1 cellular context compared by ENCODE assay signal in genomic region chr6:42879372-42880239, GRCh38.
TF ChIP-seq lines count a peak whose summit lies in the region.

TSS of gene RPL7L1 (plus strand) at chr6:42879616. CDS start at chr6:42879911, 295 bp downstream.

TF ChIP-seq in HepG2, 621 proteins besides CTCF, POLR2A, EP300 and RAD21 (continued from another document and continues in another):
- TF ChIP-seq ZNF318 (CRISPR knock-in tag; IDR thresholded peaks at IDR 0.05): no peak
- no peak for TF ChIP-seq TRIM24 (CRISPR knock-in tag; IDR thresholded peaks at IDR 0.05)
- peak; percentile 45; the same call in 1 of the 2 replicates for TF ChIP-seq ZNF724P (CRISPR knock-in tag; IDR thresholded peaks at IDR 0.05; ENCODE audit: borderline replicate concordance)
- peak; percentile 69; the same call in 1 of the 2 replicates for TF ChIP-seq GTF2F1 (IDR thresholded peaks at IDR 0.05; ENCODE audit: low read length)
- no peak for TF ChIP-seq CEBPB (IDR thresholded peaks at IDR 0.05; ENCODE audit: borderline replicate concordance, low read depth, low read length)
- TF ChIP-seq CSRNP2 (CRISPR knock-in tag; conservative IDR thresholded peaks at IDR 0.05; ENCODE audit: low read depth): no peak
- no peak for TF ChIP-seq SOX6 (IDR thresholded peaks at IDR 0.05)
- no peak; the same call in 1 of the 2 replicates for TF ChIP-seq SOX6 (CRISPR knock-in tag; IDR thresholded peaks at IDR 0.05)
- TF ChIP-seq ARID3A (IDR thresholded peaks at IDR 0.05; ENCODE audit: low read depth, low read length): no peak; the same call in 1 of the 2 replicates
- TF ChIP-seq SMARCE1 (IDR thresholded peaks at IDR 0.05; ENCODE audit: borderline replicate concordance): no peak
- no peak; the same call in 1 of the 2 replicates for TF ChIP-seq ZBTB7A (CRISPR knock-in tag; IDR thresholded peaks at IDR 0.05)
- no peak for TF ChIP-seq MBNL3 (CRISPR knock-in tag; conservative IDR thresholded peaks at IDR 0.05)
- no peak for TF ChIP-seq ZNF644 (CRISPR knock-in tag; IDR thresholded peaks at IDR 0.05; ENCODE audit: low read depth)
- peak; percentile 88; the same call in 1 of the 2 replicates for TF ChIP-seq KLF11 (CRISPR knock-in tag; IDR thresholded peaks at IDR 0.05)
- TF ChIP-seq NFYC (CRISPR knock-in tag; IDR thresholded peaks at IDR 0.05): peak; percentile 19; the same call in 1 of the 2 replicates
- peak; percentile 79 for TF ChIP-seq GABPA (IDR thresholded peaks at IDR 0.05; ENCODE audit: low read depth, low read length)
- peak; percentile 97 for TF ChIP-seq GABPA (CRISPR knock-in tag; IDR thresholded peaks at IDR 0.05; ENCODE audit: low read depth)
- TF ChIP-seq CENPT (CRISPR knock-in tag; IDR thresholded peaks at IDR 0.05; ENCODE audit: low read depth): peak; percentile 87
- peak in 1 of 2 experiments; percentile 98; a peak in 2 of 4 replicates for TF ChIP-seq HMGXB4 (CRISPR knock-in tag; IDR thresholded peaks at IDR 0.05; ENCODE audit: borderline replicate concordance in 1 of 2, low read depth in 1 of 2)
- TF ChIP-seq, protein P1, sequence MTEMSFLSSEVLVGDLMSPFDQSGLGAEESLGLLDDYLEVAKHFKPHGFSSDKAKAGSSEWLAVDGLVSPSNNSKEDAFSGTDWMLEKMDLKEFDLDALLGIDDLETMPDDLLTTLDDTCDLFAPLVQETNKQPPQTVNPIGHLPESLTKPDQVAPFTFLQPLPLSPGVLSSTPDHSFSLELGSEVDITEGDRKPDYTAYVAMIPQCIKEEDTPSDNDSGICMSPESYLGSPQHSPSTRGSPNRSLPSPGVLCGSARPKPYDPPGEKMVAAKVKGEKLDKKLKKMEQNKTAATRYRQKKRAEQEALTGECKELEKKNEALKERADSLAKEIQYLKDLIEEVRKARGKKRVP (CRISPR knock-in tag; IDR thresholded peaks at IDR 0.05): peak in 1 of 2 experiments; percentile 48; a peak in 1 of 4 replicates
- TF ChIP-seq NR2C2 (CRISPR knock-in tag; IDR thresholded peaks at IDR 0.05; ENCODE audit: borderline replicate concordance): peak; percentile 87
- TF ChIP-seq ZNF83 (CRISPR knock-in tag; IDR thresholded peaks at IDR 0.05; ENCODE audit: borderline replicate concordance): 0 out of 2 replicates have a peak, but pooled peaks have one; percentile 83
- no peak for TF ChIP-seq DDIT3 (CRISPR knock-in tag; IDR thresholded peaks at IDR 0.05)
- TF ChIP-seq, protein P2, sequence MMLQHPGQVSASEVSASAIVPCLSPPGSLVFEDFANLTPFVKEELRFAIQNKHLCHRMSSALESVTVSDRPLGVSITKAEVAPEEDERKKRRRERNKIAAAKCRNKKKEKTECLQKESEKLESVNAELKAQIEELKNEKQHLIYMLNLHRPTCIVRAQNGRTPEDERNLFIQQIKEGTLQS (CRISPR knock-in tag; IDR thresholded peaks at IDR 0.05): no peak
- TF ChIP-seq HNRNPLL (IDR thresholded peaks at IDR 0.05; ENCODE audit: low read depth, low read length, poor library complexity, severe bottlenecking): peak; percentile 80
- TF ChIP-seq, protein P3, sequence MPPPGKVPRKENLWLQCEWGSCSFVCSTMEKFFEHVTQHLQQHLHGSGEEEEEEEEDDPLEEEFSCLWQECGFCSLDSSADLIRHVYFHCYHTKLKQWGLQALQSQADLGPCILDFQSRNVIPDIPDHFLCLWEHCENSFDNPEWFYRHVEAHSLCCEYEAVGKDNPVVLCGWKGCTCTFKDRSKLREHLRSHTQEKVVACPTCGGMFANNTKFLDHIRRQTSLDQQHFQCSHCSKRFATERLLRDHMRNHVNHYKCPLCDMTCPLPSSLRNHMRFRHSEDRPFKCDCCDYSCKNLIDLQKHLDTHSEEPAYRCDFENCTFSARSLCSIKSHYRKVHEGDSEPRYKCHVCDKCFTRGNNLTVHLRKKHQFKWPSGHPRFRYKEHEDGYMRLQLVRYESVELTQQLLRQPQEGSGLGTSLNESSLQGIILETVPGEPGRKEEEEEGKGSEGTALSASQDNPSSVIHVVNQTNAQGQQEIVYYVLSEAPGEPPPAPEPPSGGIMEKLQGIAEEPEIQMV (CRISPR knock-in tag; IDR thresholded peaks at IDR 0.05; ENCODE audit: low read depth): peak; percentile 98
- TF ChIP-seq NCOA5 (CRISPR knock-in tag; IDR thresholded peaks at IDR 0.05): no peak
- TF ChIP-seq ZGPAT (CRISPR knock-in tag; IDR thresholded peaks at IDR 0.05): peak; percentile 95
- peak; percentile 83 for TF ChIP-seq RELA (CRISPR knock-in tag; IDR thresholded peaks at IDR 0.05)
- no peak for TF ChIP-seq E2F5 (CRISPR knock-in tag; conservative IDR thresholded peaks at IDR 0.05)
- TF ChIP-seq, protein P4, sequence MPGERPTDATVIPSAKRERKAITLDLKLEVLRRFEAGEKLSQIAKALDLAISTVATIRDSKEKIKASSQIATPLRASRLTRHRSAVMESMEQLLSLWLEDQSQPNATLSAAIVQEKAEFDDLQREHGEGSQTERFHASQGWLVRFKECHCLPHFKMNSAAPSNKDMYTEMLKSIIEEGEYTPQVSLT (CRISPR knock-in tag; IDR thresholded peaks at IDR 0.05; ENCODE audit: borderline replicate concordance, low read depth): 0 out of 2 replicates have a peak, but pooled peaks have one; percentile 77
- TF ChIP-seq ZNF792 (CRISPR knock-in tag; IDR thresholded peaks at IDR 0.05): peak; percentile 36; the same call in 1 of the 2 replicates
- no peak for TF ChIP-seq MBD4 (IDR thresholded peaks at IDR 0.05; ENCODE audit: borderline replicate concordance, low read length)
- TF ChIP-seq ZNF329 (CRISPR knock-in tag; IDR thresholded peaks at IDR 0.05; ENCODE audit: low read depth): no peak; the same call in 1 of the 2 replicates
- TF ChIP-seq MAFK (conservative IDR thresholded peaks at IDR 0.05 in 1 of 2, IDR thresholded peaks at IDR 0.05 in 1 of 2; ENCODE audit: low read length in 2 of 2): 0 out of 4 replicates have a peak, but pooled peaks of 1 of the 2 experiments have one; percentile 9
- no peak for TF ChIP-seq CSRNP1 (CRISPR knock-in tag; IDR thresholded peaks at IDR 0.05)
